10 cellular contexts compared by ENCODE assay signal in genomic region chr14:103404032-103404918, GRCh38. TPM values are rescaled to one million over a fixed set of nuclear protein-coding genes. Genes with fewer than 3 reads are reported as not detected.
DNase-seq lines count a peak whose midpoint lies in the region; ATAC-seq and TF ChIP-seq lines count a peak whose summit lies in the region.
"Had no signal": no experiment of that assay in that cellular context is flagged by ENCODE, and none has a peak within 500 bp of the region (broad histone marks: within the 10 kb centered on the region; RNA-seq: fewer than 3 reads in every experiment).

No MANE protein-coding gene starts in this region.

- peaks cover 56% of the 10 kb centered on the region for H3K4me1 ChIP-seq in psoas muscle

- peak overlapping the region; percentile 26 to 72 for H3K27ac Mint-ChIP-seq in T-cell

- peaks cover 17% of the 10 kb centered on the region for H3K36me3 Mint-ChIP-seq in T-cell

- H3K9me3 ChIP-seq in psoas muscle: no peaks in the 10 kb centered on the region

- no peaks in the 10 kb centered on the region for H3K27me3 Mint-ChIP-seq in T-cell

- POLR2A ChIA-PET in T-cell (lab: Charles Lee): interaction anchor here in 1 of 2 donors (0.6 kb wide), 2 partner anchors 13 to 603 kb away, joined by 3 read pairs; no protein-coding TSS in a partner anchor

- intact Hi-C loops in psoas muscle (cut with DNase I): no loop called here

- CTCF ChIA-PET in T-cell (lab: Charles Lee): interaction anchor here in 1 of 2 donors (0.6 to 2.0 kb wide), 4 partner anchors 11 to 70 kb away, joined by 3 to 12 read pairs (median 6); no protein-coding TSS in a partner anchor

- no peak for TF ChIP-seq CTCF in fibroblast of pulmonary artery (IDR thresholded peaks at IDR 0.05; ENCODE audit: low read length, missing control alignments)
- TF ChIP-seq CTCF in psoas muscle (IDR thresholded peaks at IDR 0.05): no peak

- WGBS in psoas muscle, 3 donors: 56 to 65% (median 60%) methylated on average over 9 of the region's 9 CpGs

- DNase-seq in GM03348 (ENCODE audit: low spot score) (peak; percentile 44), T-cell (no peak), fibroblast of pulmonary artery (ENCODE audit: low read depth) (peak; percentile 55), psoas muscle (no peak), NCI-H2196 treated with DMSO at 0.1 percent for 48 hours (lab: John Stamatoyannopoulos, UW; ENCODE audit: unreplicated experiment) (no peak), SIG-M5 treated with dmso at 0.1 percent for 504 hours (lab: John Stamatoyannopoulos, UW; ENCODE audit: unreplicated experiment) (no peak), SKM-1 treated with dmso at 0.1 percent for 144 hours (lab: John Stamatoyannopoulos, UW; ENCODE audit: unreplicated experiment) (no peak)
- DNase-seq in stimulated activated CD4-positive, alpha-beta T cell treated with anti-CD3 and anti-CD28 coated beads, Interleukin-4, amount 100 ng/mL, for 24 hours: no peak
- DNase-seq: islet precursor cell, NCI-H446 treated with DMSO at 0.1 percent for 48 hours had no signal

- H3K4me3 Mint-ChIP-seq in T-cell: peak overlapping the region; percentile 10 to 55 (median 40)

- H3K4me1 Mint-ChIP-seq in T-cell: peaks cover 59 to 65% (median 62%) of the 10 kb centered on the region in 3 donors

- ATAC-seq in T-cell (replicated peaks in 1 of 4) (no peak), psoas muscle (peak; percentile 48 to 78 (median 74))

- no peaks in the 10 kb centered on the region for H3K27me3 ChIP-seq in psoas muscle (ENCODE audit: insufficient read depth in 3 of 3, low read length in 2 of 3)

- H3K9me3 Mint-ChIP-seq in T-cell: no peaks in the 10 kb centered on the region

- peak overlapping the region; percentile 43 for H3K27ac ChIP-seq in psoas muscle

- H3K36me3 ChIP-seq in psoas muscle (ENCODE audit: insufficient read depth in 1 of 2, low read depth in 1 of 2): peaks cover 0 to 21% of the 10 kb centered on the region in 2 donors

- peak overlapping the region; percentile 2 for H3K4me3 ChIP-seq in fibroblast of pulmonary artery (replicated peaks; ENCODE audit: low read depth, low read length)
- H3K4me3 ChIP-seq in psoas muscle: peak overlapping the region; percentile 17

RNA-seq across cellular contexts. Expression of gene MARK3, which starts 19.1 kb away (rescaled TPM):
- 100 to 1,000 TPM in 4 of 5 donors, 10 to 100 TPM in 1; 94.7 to 128 (median 107) TPM for total RNA-seq in T-cell
- 10 to 100 TPM; 56.0 to 75.9 (median 66.7) TPM for total RNA-seq in psoas muscle
- 10 to 100 TPM; 46.1 to 89.2 (median 53.5) TPM for polyA plus RNA-seq in psoas muscle

Comparison
In these comparisons a context has a peak if more than half of its experiments do, and no peak if none do; other contexts are left out.
1. DNase-seq: peak in GM03348 (single experiment) and fibroblast of pulmonary artery (single experiment); none in T-cell (0 of 34), psoas muscle (0 of 2), NCI-H2196 treated with DMSO at 0.1 percent for 48 hours (single experiment), stimulated activated CD4-positive, alpha-beta T cell treated with anti-CD3 and anti-CD28 coated beads, Interleukin-4, amount 100 ng/mL, for 24 hours (single experiment), SIG-M5 treated with dmso at 0.1 percent for 504 hours (single experiment) and SKM-1 treated with dmso at 0.1 percent for 144 hours (single experiment).
2. ATAC-seq: peak in psoas muscle (4 of 4); none in T-cell (0 of 4).